3 cellular contexts compared by ENCODE assay signal in genomic region chr7:113904521-113904920, GRCh38.
A peak's percentile ranks its signal among the peaks of the same experiment; 100 is the strongest.
TF ChIP-seq lines count a peak whose summit lies in the region.

No MANE protein-coding gene starts in this region.

TF ChIP-seq in A549, 52 proteins besides CTCF, POLR2A, EP300 and RAD21:
- TF ChIP-seq MAFK (IDR thresholded peaks at IDR 0.05; ENCODE audit: partially characterized antibody) (peak; percentile 90), ELK1 (IDR thresholded peaks at IDR 0.05; ENCODE audit: low read depth, low read length) (no peak)

TF ChIP-seq in IMR-90, 13 proteins besides CTCF, POLR2A, EP300 and RAD21:
- TF ChIP-seq RFX5 (IDR thresholded peaks at IDR 0.05; ENCODE audit: low read depth, low read length) (no peak), MAZ (IDR thresholded peaks at IDR 0.05; ENCODE audit: borderline replicate concordance, low read depth, low read length) (no peak), BHLHE40 (IDR thresholded peaks at IDR 0.05; ENCODE audit: low read depth, low read length) (no peak), SMC3 (IDR thresholded peaks at IDR 0.05; ENCODE audit: low read depth, low read length) (no peak), MAFK (IDR thresholded peaks at IDR 0.05; ENCODE audit: low read depth, low read length) (peak; percentile 95), CEBPB (IDR thresholded peaks at IDR 0.05; ENCODE audit: low read depth, low read length) (no peak)

TF ChIP-seq in H1, 55 proteins besides CTCF, POLR2A, EP300 and RAD21:
- TF ChIP-seq MAFK (IDR thresholded peaks at IDR 0.05; ENCODE audit: low read depth, low read length) (peak; percentile 58; the same call in 1 of the 2 replicates), SP1 (IDR thresholded peaks at IDR 0.05; ENCODE audit: low read depth, low read length) (no peak)
